ENCODE assay signal across 27 cellular contexts in genomic region chr17:60845012-60845411, GRCh38.
"Had no signal": no experiment of that assay in that cellular context is flagged by ENCODE, and none has a peak within 500 bp of the region (broad histone marks: within the 10 kb centered on the region; RNA-seq: fewer than 3 reads in every experiment).

No MANE protein-coding gene starts in this region.

- H3K27ac ChIP-seq: brain microvascular endothelial cell, gastrocnemius medialis, VCaP had no signal

- H3K27me3 ChIP-seq: brain microvascular endothelial cell, gastrocnemius medialis had no signal

- H3K4me1 ChIP-seq: gastrocnemius medialis had no signal

- H3K27me3 Mint-ChIP-seq: activated CD4-positive, alpha-beta memory T cell treated with anti-CD3 and anti-CD28 coated beads, Interleukin-2, amount 10 ng/mL, durations not matched to agents 7 days and 5 days; activated CD4-positive, alpha-beta T cell treated with anti-CD3 and anti-CD28 coated beads, Interleukin-2, amount 10 ng/mL, durations not matched to agents 7 days and 5 days; activated naive CD4-positive, alpha-beta T cell treated with anti-CD3 and anti-CD28 coated beads, Interleukin-2, amount 10 ng/mL, durations not matched to agents 7 days and 5 days; activated naive CD8-positive, alpha-beta T cell; activated T-cell treated with anti-CD3 and anti-CD28 coated beads, Interleukin-2, amount 50 U/mL, for 24 hours; effector memory CD8-positive, alpha-beta T cell had no signal

- H3K9me3 ChIP-seq: gastrocnemius medialis had no signal

- ATAC-seq: activated T-cell treated with anti-CD3 and anti-CD28 coated beads, Interleukin-2, amount 50 U/mL, for 72 hours; effector memory CD8-positive, alpha-beta T cell; gastrocnemius medialis; WTC11 had no signal

- H3K9me3 Mint-ChIP-seq: activated CD4-positive, alpha-beta memory T cell treated with anti-CD3 and anti-CD28 coated beads, Interleukin-2, amount 10 ng/mL, durations not matched to agents 7 days and 5 days; activated CD4-positive, alpha-beta T cell treated with anti-CD3 and anti-CD28 coated beads, Interleukin-2, amount 10 ng/mL, durations not matched to agents 7 days and 5 days; activated naive CD4-positive, alpha-beta T cell treated with anti-CD3 and anti-CD28 coated beads, Interleukin-2, amount 10 ng/mL, durations not matched to agents 7 days and 5 days; activated T-cell treated with anti-CD3 and anti-CD28 coated beads, Interleukin-2, amount 50 U/mL, for 24 hours; activated T-cell treated with anti-CD3 and anti-CD28 coated beads, Interleukin-2, amount 50 U/mL, for 72 hours; effector memory CD8-positive, alpha-beta T cell; WTC11 had no signal

- H3K27ac Mint-ChIP-seq: activated CD4-positive, alpha-beta memory T cell treated with anti-CD3 and anti-CD28 coated beads, Interleukin-2, amount 10 ng/mL, durations not matched to agents 7 days and 5 days; activated CD4-positive, alpha-beta T cell treated with anti-CD3 and anti-CD28 coated beads, Interleukin-2, amount 10 ng/mL, durations not matched to agents 7 days and 5 days; activated naive CD4-positive, alpha-beta T cell treated with anti-CD3 and anti-CD28 coated beads, Interleukin-2, amount 10 ng/mL, durations not matched to agents 7 days and 5 days; activated naive CD8-positive, alpha-beta T cell; activated T-cell treated with anti-CD3 and anti-CD28 coated beads, Interleukin-2, amount 50 U/mL, for 24 hours; effector memory CD8-positive, alpha-beta T cell had no signal

- H3K36me3 Mint-ChIP-seq: activated naive CD4-positive, alpha-beta T cell treated with anti-CD3 and anti-CD28 coated beads, Interleukin-2, amount 10 ng/mL, durations not matched to agents 7 days and 5 days; WTC11 had no signal

- H3K36me3 ChIP-seq: brain microvascular endothelial cell, gastrocnemius medialis had no signal

- H3K4me3 Mint-ChIP-seq: activated CD4-positive, alpha-beta memory T cell treated with anti-CD3 and anti-CD28 coated beads, Interleukin-2, amount 10 ng/mL, durations not matched to agents 7 days and 5 days; activated CD4-positive, alpha-beta T cell treated with anti-CD3 and anti-CD28 coated beads, Interleukin-2, amount 10 ng/mL, durations not matched to agents 7 days and 5 days; activated naive CD4-positive, alpha-beta T cell treated with anti-CD3 and anti-CD28 coated beads, Interleukin-2, amount 10 ng/mL, durations not matched to agents 7 days and 5 days; activated naive CD8-positive, alpha-beta T cell; activated T-cell treated with anti-CD3 and anti-CD28 coated beads, Interleukin-2, amount 50 U/mL, for 24 hours; activated T-cell treated with anti-CD3 and anti-CD28 coated beads, Interleukin-2, amount 50 U/mL, for 72 hours; effector memory CD8-positive, alpha-beta T cell; WTC11 had no signal

- H3K4me3 ChIP-seq: gastrocnemius medialis had no signal

- H3K4me1 Mint-ChIP-seq: activated CD4-positive, alpha-beta memory T cell treated with anti-CD3 and anti-CD28 coated beads, Interleukin-2, amount 10 ng/mL, durations not matched to agents 7 days and 5 days; activated CD4-positive, alpha-beta T cell treated with anti-CD3 and anti-CD28 coated beads, Interleukin-2, amount 10 ng/mL, durations not matched to agents 7 days and 5 days; activated naive CD4-positive, alpha-beta T cell treated with anti-CD3 and anti-CD28 coated beads, Interleukin-2, amount 10 ng/mL, durations not matched to agents 7 days and 5 days; WTC11 had no signal

- DNase-seq: activated CD4-positive, alpha-beta memory T cell treated with anti-CD3 and anti-CD28 coated beads, Interleukin-2, amount 10 ng/mL, durations not matched to agents 7 days and 5 days; activated CD4-positive, alpha-beta T cell treated with anti-CD3 and anti-CD28 coated beads for 1 hour; activated CD4-positive, alpha-beta T cell treated with anti-CD3 and anti-CD28 coated beads for 4 hours; activated CD4-positive, alpha-beta T cell treated with anti-CD3 and anti-CD28 coated beads, Interleukin-2, amount 10 ng/mL, durations not matched to agents 7 days and 5 days; activated CD4-positive, alpha-beta T cell treated with anti-CD3 and anti-CD28 coated beads, Interleukin-2, amount 50 U/mL, for 4 hours; activated CD8-positive, alpha-beta memory T cell treated with anti-CD3 and anti-CD28 coated beads, Interleukin-2, amount 50 U/mL, for 48 hours; activated gamma-delta T cell; activated naive CD4-positive, alpha-beta T cell; activated naive CD4-positive, alpha-beta T cell treated with anti-CD3 and anti-CD28 coated beads, Interleukin-2, amount 10 ng/mL, durations not matched to agents 7 days and 5 days; activated T-cell treated with anti-CD3 and anti-CD28 coated beads for 4 hours; activated T-cell treated with anti-CD3 and anti-CD28 coated beads, Interleukin-2, amount 50 U/mL, for 24 hours; activated T-cell treated with anti-CD3 and anti-CD28 coated beads, Interleukin-2, amount 50 U/mL, for 72 hours; amniotic stem cell; anterior cingulate cortex; brain microvascular endothelial cell; caudate nucleus; cortex of kidney; dermis blood vessel endothelial cell; effector CD4-positive, alpha-beta T cell; effector memory CD8-positive, alpha-beta T cell; foreskin fibroblast; gastrocnemius medialis; glutamatergic neuron; T-helper 2 cell had no signal
